Comparison of ENCODE assay signal across 8 cellular contexts in genomic region chr6:34657979-34658480, GRCh38. TPM values are rescaled to one million over a fixed set of nuclear protein-coding genes. Genes with fewer than 3 reads are reported as not detected.
DNase-seq lines count a peak whose midpoint lies in the region; ATAC-seq and TF ChIP-seq lines count a peak whose summit lies in the region.
"Not testable (repeated sequence)": the region's sequence is repeated elsewhere in the genome, so short reads cannot be mapped to it uniquely, and the experiment has no call there.

No MANE protein-coding gene starts in this region.

- H3K9me3 ChIP-seq in OCI-LY7 (ENCODE audit: low read length); mammary epithelial cell (replicated peaks; ENCODE audit: insufficient read depth, low read length); muscle layer of colon (ENCODE audit: low read length); smooth muscle cell (replicated peaks; ENCODE audit: low read depth): not testable (repeated sequence)

- H3K4me3 ChIP-seq in ACC112 (ENCODE audit: low read depth, low read length) (peak overlapping the region; percentile 80), OCI-LY7 (ENCODE audit: low read depth, low read length, poor library complexity, severe bottlenecking) (peak overlapping the region; percentile 62), mammary epithelial cell (replicated peaks in 1 of 3; ENCODE audit: insufficient read depth in 1 of 3, low read depth in 2 of 3, low read length in 3 of 3) (peak overlapping the region in 1 of 3 experiments; percentile 45), muscle layer of colon (ENCODE audit: low read depth in 1 of 2, low read length in 2 of 2) (peak overlapping the region in 1 of 2 donors; percentile 55), smooth muscle cell (peak overlapping the region; percentile 31)
- H3K4me3 ChIP-seq in GM23338, result not testable (repeated sequence)

- peak overlapping the region; percentile 100 for H3K27ac ChIP-seq in ACC112 (ENCODE audit: low read depth, low read length)
- H3K27ac ChIP-seq in GM23338 (ENCODE audit: low read depth), result peak overlapping the region; percentile 81
- H3K27ac ChIP-seq in OCI-LY7 (ENCODE audit: low read depth, low read length, poor library complexity, severe bottlenecking), result peak overlapping the region; percentile 98
- H3K27ac ChIP-seq in mammary epithelial cell (ENCODE audit: insufficient read depth, low read depth, low read length), result peak overlapping the region; percentile 91
- peak overlapping the region; percentile 77 for H3K27ac ChIP-seq in muscle layer of colon (ENCODE audit: low read depth, low read length)
- peak overlapping the region; percentile 88 for H3K27ac ChIP-seq in smooth muscle cell (ENCODE audit: low read depth)

- not testable (repeated sequence) for H4K20me1 ChIP-seq in GM23338 (replicated peaks; ENCODE audit: insufficient read depth); OCI-LY7 (ENCODE audit: insufficient read depth, low read length); mammary epithelial cell (ENCODE audit: insufficient read depth, low read length)
- peaks cover 67% of the 10 kb centered on the region for H4K20me1 ChIP-seq in smooth muscle cell (ENCODE audit: low read depth)

- not testable (repeated sequence) for BruUV-seq in OCI-LY7 (replicated peaks; lab: Mats Ljungman, UMichigan); mammary epithelial cell (replicated peaks; lab: Mats Ljungman, UMichigan)

- H3F3A ChIP-seq in GM23338 (replicated peaks; ENCODE audit: low read depth), result not testable (repeated sequence)
- peaks cover 40% of the 10 kb centered on the region for H3F3A ChIP-seq in smooth muscle cell (ENCODE audit: low read depth)

- H3K9ac ChIP-seq in mammary epithelial cell (ENCODE audit: insufficient read depth, low read length) (peak overlapping the region; percentile 84), smooth muscle cell (ENCODE audit: low read depth) (peak overlapping the region; percentile 57)
- H3K9ac ChIP-seq in muscle layer of colon (ENCODE audit: low read length), result not testable (repeated sequence)

- H3K36me3 Mint-ChIP-seq in GM23338 (ENCODE audit: low read depth), result not testable (repeated sequence)
- peaks cover 22% of the 10 kb centered on the region for H3K36me3 Mint-ChIP-seq in activated CD8-positive, alpha-beta T cell treated with anti-CD3 and anti-CD28 coated beads, Interleukin-2, amount 10 ng/mL, durations not matched to agents 7 days and 5 days (ENCODE audit: low read depth)

- intact Hi-C loops in OCI-LY7 (cut with micrococcal nuclease; ENCODE audit: unreplicated experiment), result loop anchor here (2.0 to 5.0 kb wide), 2 partner anchors 37 to 99 kb away; partner anchors contain the start of gene SNRPC
- intact Hi-C loops in mammary epithelial cell (cut with micrococcal nuclease), result loop anchor here (10.0 kb wide), 1 partner anchor 97 kb away; the partner anchor contains the start of gene SNRPC
- intact Hi-C loops in Right ventricle myocardium inferior (cut with DNase I), result loop anchor here (2.0 kb wide), 2 partner anchors 39 to 99 kb away; partner anchors contain the start of genes ILRUN and SNRPC

- not testable (repeated sequence) for DNase-seq in GM23338 (ENCODE audit: low spot score); OCI-LY7 (ENCODE audit: low spot score); activated CD8-positive, alpha-beta T cell treated with anti-CD3 and anti-CD28 coated beads, Interleukin-2, amount 10 ng/mL, durations not matched to agents 7 days and 5 days; mammary epithelial cell; Right ventricle myocardium inferior (ENCODE audit: missing footprints); smooth muscle cell (lab: John Stamatoyannopoulos, UW; ENCODE audit: unreplicated experiment)

- H3K4me2 ChIP-seq in GM23338 (peak overlapping the region; percentile 40; the same call in 1 of the 2 replicates), OCI-LY7 (ENCODE audit: low read length) (peak overlapping the region; percentile 90), mammary epithelial cell (ENCODE audit: insufficient read depth, low read depth, low read length) (peak overlapping the region; percentile 82), smooth muscle cell (peak overlapping the region; percentile 72)

- in situ Hi-C loops in mammary epithelial cell (cut with MboI; ENCODE audit: low sequenced_read_pairs in 2 of 2), result loop anchor here in 1 of 2 donors (5.0 kb wide), 1 partner anchor 99 kb away; the partner anchor contains the start of gene SNRPC

- H3K27me3 ChIP-seq in ACC112 (ENCODE audit: insufficient read depth, low read length); GM23338 (ENCODE audit: insufficient read depth); mammary epithelial cell (ENCODE audit: insufficient read depth, low read length); muscle layer of colon (ENCODE audit: control insufficient read depth in 1 of 2, insufficient read depth in 2 of 2, low read length in 2 of 2); smooth muscle cell (ENCODE audit: low read depth): not testable (repeated sequence)

- not testable (repeated sequence) for H3K4me3 Mint-ChIP-seq in GM23338
- peak overlapping the region; percentile 76 for H3K4me3 Mint-ChIP-seq in activated CD8-positive, alpha-beta T cell treated with anti-CD3 and anti-CD28 coated beads, Interleukin-2, amount 10 ng/mL, durations not matched to agents 7 days and 5 days

- H3K27me3 Mint-ChIP-seq in GM23338 (ENCODE audit: insufficient read depth, low read depth, poor library complexity); activated CD8-positive, alpha-beta T cell treated with anti-CD3 and anti-CD28 coated beads, Interleukin-2, amount 10 ng/mL, durations not matched to agents 7 days and 5 days (ENCODE audit: low read depth): not testable (repeated sequence)

- H3K4me1 Mint-ChIP-seq in GM23338, result peaks cover 28% of the 10 kb centered on the region
- peaks cover 47% of the 10 kb centered on the region for H3K4me1 Mint-ChIP-seq in activated CD8-positive, alpha-beta T cell treated with anti-CD3 and anti-CD28 coated beads, Interleukin-2, amount 10 ng/mL, durations not matched to agents 7 days and 5 days (ENCODE audit: low read depth)

- 30% methylated on average over 5 of the region's 6 CpGs for WGBS in mammary epithelial cell (ENCODE audit: low coverage, missing lambda C conversion rate)
- WGBS in smooth muscle cell (ENCODE audit: low lambda C conversion rate), result 39% methylated on average over 6 of the region's 6 CpGs

- POLR2A ChIA-PET in OCI-LY7 (lab: Charles Lee), result interaction anchor here (0.5 to 7.6 kb wide), 8 partner anchors 9 to 435 kb away, joined by 3 to 139 read pairs (median 3); partner anchors contain the start of gene SNRPC
- POLR2A ChIA-PET in activated CD8-positive, alpha-beta T cell treated with anti-CD3 and anti-CD28 coated beads, Interleukin-2, amount 10 ng/mL, durations not matched to agents 7 days and 5 days (lab: Charles Lee), result interaction anchor here (1.0 to 2.2 kb wide), 3 partner anchors 15 to 38 kb away, joined by 5 to 28 read pairs (median 20); partner anchors contain the start of gene ILRUN

- not testable (repeated sequence) for TF ChIP-seq CTCF in GM23338 (conservative IDR thresholded peaks at IDR 0.05; ENCODE audit: low read depth in 2 of 2); OCI-LY7 (conservative IDR thresholded peaks at IDR 0.05; ENCODE audit: low read length); mammary epithelial cell (conservative IDR thresholded peaks at IDR 0.05 in 1 of 2, IDR thresholded peaks at IDR 0.05 in 1 of 2; ENCODE audit: extremely low read depth in 1 of 2, insufficient read depth in 1 of 2, low read depth in 1 of 2, low read length in 2 of 2); smooth muscle cell (IDR thresholded peaks at IDR 0.05; ENCODE audit: borderline replicate concordance, insufficient read depth, poor library complexity, severe bottlenecking)

- CTCF ChIA-PET in OCI-LY7 (lab: Charles Lee; ENCODE audit: unreplicated experiment) (interaction anchor here (0.6 to 1.4 kb wide), 4 partner anchors 10 to 66 kb away, joined by 3 to 5 read pairs (median 4); no protein-coding TSS in a partner anchor), mammary epithelial cell (lab: Charles Lee; ENCODE audit: low non-redundant PET) (interaction anchor here (0.7 kb wide), 1 partner anchor 18 kb away, joined by 19 read pairs; no protein-coding TSS in a partner anchor)
- CTCF ChIA-PET in activated CD8-positive, alpha-beta T cell treated with anti-CD3 and anti-CD28 coated beads, Interleukin-2, amount 10 ng/mL, durations not matched to agents 7 days and 5 days (lab: Charles Lee), result interaction anchor here (1.2 to 4.3 kb wide), 6 partner anchors 14 to 242 kb away, joined by 3 to 28 read pairs (median 8); partner anchors contain the start of genes BLTP3A and SNRPC

- peaks cover 78% of the 10 kb centered on the region for H3K79me2 ChIP-seq in ACC112 (ENCODE audit: control insufficient read depth, insufficient read depth, low read length, unreplicated experiment)
- H3K79me2 ChIP-seq in GM23338 (replicated peaks; ENCODE audit: insufficient read depth), result peaks cover 83% of the 10 kb centered on the region
- H3K79me2 ChIP-seq in OCI-LY7 (ENCODE audit: insufficient read depth, low read depth, low read length), result peaks cover 85% of the 10 kb centered on the region
- H3K79me2 ChIP-seq in mammary epithelial cell (ENCODE audit: insufficient read depth, low read length), result peaks cover 91% of the 10 kb centered on the region
- peaks cover 68% of the 10 kb centered on the region for H3K79me2 ChIP-seq in smooth muscle cell (ENCODE audit: low read depth)

- H2AFZ ChIP-seq in ACC112 (ENCODE audit: low read length, unreplicated experiment) (peak overlapping the region; percentile 20), mammary epithelial cell (ENCODE audit: low read depth, low read length) (peak overlapping the region; percentile 68)
- not testable (repeated sequence) for H2AFZ ChIP-seq in GM23338; OCI-LY7 (ENCODE audit: low read length); smooth muscle cell (ENCODE audit: low read depth)

- not testable (repeated sequence) for H3K9me2 ChIP-seq in GM23338 (ENCODE audit: insufficient read depth); OCI-LY7 (ENCODE audit: insufficient read depth, low read length)

- H3K4me1 ChIP-seq in ACC112 (ENCODE audit: control insufficient read depth, insufficient read depth, low read length, unreplicated experiment), result peaks cover 43% of the 10 kb centered on the region
- H3K4me1 ChIP-seq in GM23338 (ENCODE audit: insufficient read depth), result peaks cover 21% of the 10 kb centered on the region
- peaks cover 92% of the 10 kb centered on the region for H3K4me1 ChIP-seq in OCI-LY7 (ENCODE audit: insufficient read depth, low read length, poor library complexity, severe bottlenecking)
- peaks cover 12% of the 10 kb centered on the region for H3K4me1 ChIP-seq in mammary epithelial cell (ENCODE audit: insufficient read depth, low read length)
- H3K4me1 ChIP-seq in muscle layer of colon (ENCODE audit: insufficient read depth, low read length), result peaks cover 26% of the 10 kb centered on the region
- H3K4me1 ChIP-seq in smooth muscle cell (ENCODE audit: low read depth), result not testable (repeated sequence)

- not testable (repeated sequence) for H3K9me3 Mint-ChIP-seq in GM23338; activated CD8-positive, alpha-beta T cell treated with anti-CD3 and anti-CD28 coated beads, Interleukin-2, amount 10 ng/mL, durations not matched to agents 7 days and 5 days (ENCODE audit: insufficient read depth)

- dilution Hi-C loops in mammary epithelial cell (cut with HindIII; ENCODE audit: low sequenced_read_pairs), result loop anchor here (5.0 kb wide), 1 partner anchor 89 kb away; no protein-coding TSS in a partner anchor

- peaks cover 10% of the 10 kb centered on the region; the same call in 1 of the 2 replicates for H3K36me3 ChIP-seq in ACC112 (ENCODE audit: insufficient read depth, low read length)
- H3K36me3 ChIP-seq in GM23338 (ENCODE audit: insufficient read depth); mammary epithelial cell (ENCODE audit: insufficient read depth, low read length); smooth muscle cell (ENCODE audit: low read depth): not testable (repeated sequence)
- peaks cover 37% of the 10 kb centered on the region for H3K36me3 ChIP-seq in OCI-LY7 (ENCODE audit: insufficient read depth, low read length)
- H3K36me3 ChIP-seq in muscle layer of colon (ENCODE audit: insufficient read depth, low read length), result peaks cover 10% of the 10 kb centered on the region

- ATAC-seq in GM23338 (peak; percentile 23; the same call in 2 of the 3 replicates), Right ventricle myocardium inferior (peak; percentile 17)
- ATAC-seq in activated CD8-positive, alpha-beta T cell treated with anti-CD3 and anti-CD28 coated beads, Interleukin-2, amount 10 ng/mL, durations not matched to agents 7 days and 5 days, result not testable (repeated sequence)

- peak overlapping the region; percentile 94 for H3K27ac Mint-ChIP-seq in GM23338
- peak overlapping the region; percentile 90 for H3K27ac Mint-ChIP-seq in activated CD8-positive, alpha-beta T cell treated with anti-CD3 and anti-CD28 coated beads, Interleukin-2, amount 10 ng/mL, durations not matched to agents 7 days and 5 days

RNA-seq across cellular contexts. Expression of gene ILRUN, which starts 38.5 kb away (rescaled TPM):
- total RNA-seq in GM23338 (2014; rRNA removed; shearing (Covaris generic)), result 76.4 and 80.1 TPM in 2 replicates
- polyA plus RNA-seq in GM23338 (2016; fragmentation: Nextera tagmentation; extraction: Ambion mirVana), result 17.6 and 19.2 TPM in 2 replicates
- total RNA-seq in OCI-LY7 (2014; rRNA removed; shearing (Covaris generic)), result 25.6 and 27.1 TPM in 2 replicates
- total RNA-seq in OCI-LY7 (2022), result 77.6 and 82.7 TPM in 2 replicates
- 10 to 100 TPM; 57.4 to 58.8 TPM for total RNA-seq in activated CD8-positive, alpha-beta T cell treated with anti-CD3 and anti-CD28 coated beads, Interleukin-2, amount 10 ng/mL, durations not matched to agents 7 days and 5 days
- 10 to 100 TPM; 40.0 to 67.3 TPM for total RNA-seq in mammary epithelial cell
- 38.9 TPM for polyA plus RNA-seq in mammary epithelial cell
- 84.7 TPM for polyA minus RNA-seq in mammary epithelial cell
- 143 TPM for total RNA-seq in Right ventricle myocardium inferior
- 23.9 and 24.5 TPM in 2 replicates for total RNA-seq in smooth muscle cell
- polyA plus RNA-seq in smooth muscle cell, result 7.5 and 9.0 TPM in 2 replicates

Comparison
In these comparisons a context has a peak if more than half of its experiments do, and no peak if none do; other contexts are left out.
1. H3K4me2 ChIP-seq: peak in every context shown above with its lines; median percentile 90 in OCI-LY7; 82 in mammary epithelial cell; 72 in smooth muscle cell; 40 in GM23338.